Comparison of ENCODE assay signal across 8 cellular contexts in the genomic region with DNA sequence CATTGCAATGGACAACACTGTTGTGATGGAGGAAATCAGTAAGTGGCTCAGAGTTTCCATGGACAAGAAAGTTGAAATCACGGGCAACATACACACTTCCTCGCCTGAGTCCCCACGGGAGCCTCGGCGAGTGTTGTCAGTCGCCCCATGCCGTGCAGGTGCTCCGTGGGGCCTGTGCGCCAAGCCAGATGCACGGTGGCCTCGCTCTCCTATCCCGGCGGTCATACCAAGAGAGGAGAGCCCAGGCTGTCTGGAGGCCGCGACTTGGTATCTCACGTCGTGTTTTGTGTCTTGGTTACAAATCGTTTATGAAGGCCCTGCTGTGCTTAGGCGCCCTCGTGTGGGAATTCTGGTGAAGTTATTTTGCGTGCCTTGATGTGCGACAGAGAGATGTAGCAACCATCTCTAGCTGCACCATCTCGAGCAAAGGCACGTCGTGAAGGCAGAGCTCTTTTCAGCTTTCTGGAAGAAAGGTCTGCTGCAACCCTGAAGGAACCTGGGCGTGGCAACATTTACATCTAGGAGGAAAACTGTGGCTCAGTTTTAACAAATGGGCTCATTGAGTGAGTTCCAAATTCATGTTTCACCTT. TPM values are rescaled to one million over a fixed set of nuclear protein-coding genes. Genes with fewer than 3 reads are reported as not detected.
DNase-seq lines count a peak whose midpoint lies in the region; ATAC-seq and TF ChIP-seq lines count a peak whose summit lies in the region.

No MANE protein-coding gene starts in this region.

- no peaks in the 10 kb centered on the region for H3K4me1 ChIP-seq in Peyer's patch

- intact Hi-C loops in CD14-positive monocyte (cut with micrococcal nuclease): no loop called here

- POLR2A ChIA-PET in HEK293T (lab: Yijun Ruan, JAX): interaction anchor here (1.4 to 1.8 kb wide), 2 partner anchors 27 to 344 kb away, joined by 3 to 5 read pairs; partner anchors contain the start of gene DTYMK

- H3K27ac Mint-ChIP-seq in CD14-positive monocyte: no peak overlapping the region
- H3K27ac Mint-ChIP-seq in effector memory CD8-positive, alpha-beta T cell: peak overlapping the region in 1 of 2 donors; percentile 64

- CTCF ChIA-PET in HEK293T (lab: Yijun Ruan, JAX): interaction anchor here (0.6 to 1.1 kb wide), 6 partner anchors 25 to 1023 kb away, joined by 3 to 4 read pairs (median 3); partner anchors contain the start of gene DTYMK

- no peak overlapping the region for H3K27ac ChIP-seq in Peyer's patch

- peak; percentile 36 for TF ChIP-seq CTCF in CD14-positive monocyte (IDR thresholded peaks at IDR 0.05)
- peak in 5 of 6 experiments; percentile 6 to 61 (median 53) for TF ChIP-seq CTCF in Peyer's patch (IDR thresholded peaks at IDR 0.05)
- peak; percentile 79 for TF ChIP-seq CTCF in astrocyte of the spinal cord (IDR thresholded peaks at IDR 0.05; ENCODE audit: low read depth, low read length)

- no peak for ATAC-seq in GM21390 (IDR thresholded peaks at IDR 0.05; ENCODE audit: unreplicated experiment)
- ATAC-seq in effector memory CD8-positive, alpha-beta T cell (replicated peaks): no peak

- no peak overlapping the region for H3K4me3 Mint-ChIP-seq in CD14-positive monocyte
- H3K4me3 Mint-ChIP-seq in effector memory CD8-positive, alpha-beta T cell: no peak overlapping the region

- in situ Hi-C loops in astrocyte of the spinal cord (cut with HindIII; ENCODE audit: low sequenced_read_pairs): no loop called here

- DNase-seq in CD14-positive monocyte (ENCODE audit: low spot score) (no peak), HEK293T (ENCODE audit: extremely low spot score) (peak; percentile 47), Peyer's patch (peak in 2 of 3 donors; percentile 28 to 71), astrocyte of the spinal cord (ENCODE audit: low read depth, low spot score) (peak; percentile 81), inferior parietal cortex (ENCODE audit: extremely low spot score) (peak; percentile 83)
- peak in 2 of 3 donors; percentile 8 to 20 for DNase-seq in stimulated activated CD4-positive, alpha-beta T cell treated with anti-CD3 and anti-CD28 coated beads, Interleukin-12 subunit alpha, Interleukin-12 subunit beta, amount 100 ng/mL, for 48 hours (ENCODE audit: low read depth in 2 of 3, low spot score in 1 of 3)
- no peak for DNase-seq in effector memory CD8-positive, alpha-beta T cell

- no peaks in the 10 kb centered on the region for H3K9me3 Mint-ChIP-seq in CD14-positive monocyte
- no peaks in the 10 kb centered on the region for H3K9me3 Mint-ChIP-seq in effector memory CD8-positive, alpha-beta T cell

- no peak for TF ChIP-seq POLR2A in Peyer's patch (IDR thresholded peaks at IDR 0.05)

- H3K4me1 Mint-ChIP-seq in CD14-positive monocyte: no peaks in the 10 kb centered on the region
- peaks cover 0 to 1% of the 10 kb centered on the region in 2 donors for H3K4me1 Mint-ChIP-seq in effector memory CD8-positive, alpha-beta T cell (ENCODE audit: low read depth in 2 of 2)

- H3K27me3 ChIP-seq in Peyer's patch: no peaks in the 10 kb centered on the region

- H3K4me3 ChIP-seq in Peyer's patch: no peak overlapping the region
- no peak overlapping the region for H3K4me3 ChIP-seq in astrocyte of the spinal cord (ENCODE audit: low read depth, low read length)

- peaks cover 0 to 76% (median 0%) of the 10 kb centered on the region in 3 donors for H3K36me3 ChIP-seq in Peyer's patch

- peaks cover 71 to 84% of the 10 kb centered on the region in 2 donors for H3K36me3 Mint-ChIP-seq in CD14-positive monocyte
- H3K36me3 Mint-ChIP-seq in effector memory CD8-positive, alpha-beta T cell (ENCODE audit: insufficient read depth): peaks cover 67% of the 10 kb centered on the region

- no peaks in the 10 kb centered on the region for H3K9me3 ChIP-seq in Peyer's patch

- H3K27me3 Mint-ChIP-seq in CD14-positive monocyte (ENCODE audit: low read depth in 3 of 3): peaks cover 0 to 2% (median 0%) of the 10 kb centered on the region in 3 donors
- H3K27me3 Mint-ChIP-seq in effector memory CD8-positive, alpha-beta T cell: no peaks in the 10 kb centered on the region

TF ChIP-seq in HEK293T, 16 proteins besides CTCF, POLR2A, EP300 and RAD21:
- TF ChIP-seq BHLHE40 (IDR thresholded peaks at IDR 0.05; ENCODE audit: borderline replicate concordance): no peak
- no peak for TF ChIP-seq ARNT (IDR thresholded peaks at IDR 0.05)
- no peak for TF ChIP-seq TARDBP (IDR thresholded peaks at IDR 0.05)
- no peak for TF ChIP-seq L3MBTL2 (conservative IDR thresholded peaks at IDR 0.05)
- TF ChIP-seq FOXM1 (IDR thresholded peaks at IDR 0.05; ENCODE audit: borderline replicate concordance): no peak
- TF ChIP-seq NFRKB (IDR thresholded peaks at IDR 0.05): no peak
- TF ChIP-seq LEF1 (IDR thresholded peaks at IDR 0.05; ENCODE audit: borderline replicate concordance): no peak
- no peak for TF ChIP-seq FOXA1 (IDR thresholded peaks at IDR 0.05)

RNA-seq across cellular contexts. Expression of gene ATG4B, which starts 21.8 kb away (rescaled TPM):
- polyA plus RNA-seq in CD14-positive monocyte: 10 to 100 TPM; 54.5 to 58.9 TPM
- total RNA-seq in Peyer's patch: 100 to 1,000 TPM; 133 to 272 (median 259) TPM

RNA-seq across cellular contexts. Expression of gene THAP4, which starts 22.3 kb away (rescaled TPM):
- 10 to 100 TPM; 15.1 to 16.3 TPM for polyA plus RNA-seq in CD14-positive monocyte
- total RNA-seq in Peyer's patch: 10 to 100 TPM; 46.4 to 90.0 (median 71.8) TPM

RNA-seq across cellular contexts. Expression of gene DTYMK, which starts 27.4 kb away (rescaled TPM):
- 10 to 100 TPM; 18.7 to 23.5 TPM for polyA plus RNA-seq in CD14-positive monocyte
- 10 to 100 TPM; 14.2 to 23.9 (median 19.2) TPM for total RNA-seq in Peyer's patch

RNA-seq across cellular contexts. Expression of gene ING5, which starts 42.6 kb away (rescaled TPM):
- 1 to 10 TPM; 6.5 to 6.6 TPM for polyA plus RNA-seq in CD14-positive monocyte
- total RNA-seq in Peyer's patch: 100 to 1,000 TPM in 1 of 4 donors, 10 to 100 TPM in 3; 33.1 to 105 (median 73.5) TPM

Comparison
In these comparisons a context has a peak if more than half of its experiments do, and no peak if none do; other contexts are left out.
1. DNase-seq: peak in HEK293T (single experiment), Peyer's patch (2 of 3), astrocyte of the spinal cord (single experiment), inferior parietal cortex (single experiment) and stimulated activated CD4-positive, alpha-beta T cell treated with anti-CD3 and anti-CD28 coated beads, Interleukin-12 subunit alpha, Interleukin-12 subunit beta, amount 100 ng/mL, for 48 hours (2 of 3); none in CD14-positive monocyte (single experiment) and effector memory CD8-positive, alpha-beta T cell (0 of 3).
2. Peak in every context shown above with its lines, with median percentiles within 50 percentile points of each other: CTCF ChIP-seq.